In the genomic region with DNA sequence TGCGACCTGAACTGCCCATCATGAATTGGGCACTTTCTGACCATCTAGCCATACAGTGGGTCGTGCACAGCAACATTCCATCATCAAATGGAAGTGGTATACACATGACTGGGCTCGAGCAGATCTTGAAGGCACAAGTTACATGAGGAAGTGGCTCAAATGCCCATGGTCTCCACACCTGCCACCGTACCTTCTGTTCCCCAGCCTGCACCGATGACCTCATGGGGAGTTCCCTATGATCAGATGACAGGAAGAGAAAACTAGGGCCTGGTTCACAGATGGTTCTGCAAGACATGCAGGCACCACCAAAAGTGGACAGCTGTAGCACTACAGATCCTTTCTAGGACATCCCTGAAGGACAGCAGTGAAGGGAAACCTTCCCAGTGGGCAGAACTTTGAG, we compare ENCODE assay signal across 14 cellular contexts. TPM values are rescaled to one million over a fixed set of nuclear protein-coding genes. Genes with fewer than 3 reads are reported as not detected.
A peak's percentile ranks its signal among the peaks of the same experiment; 100 is the strongest.
DNase-seq lines count a peak whose midpoint lies in the region; ATAC-seq and TF ChIP-seq lines count a peak whose summit lies in the region.
"Had no signal": no experiment of that assay in that cellular context is flagged by ENCODE, and none has a peak within 500 bp of the region (broad histone marks: within the 10 kb centered on the region; RNA-seq: fewer than 3 reads in every experiment).

No MANE protein-coding gene starts in this region.

- H3K4me3 ChIP-seq in lower leg skin (ENCODE audit: low read depth, poor library complexity, severe bottlenecking) = no peak overlapping the region
- H3K4me3 ChIP-seq: hepatocyte, neural progenitor cell, SJSA1 had no signal

- 90 to 92% methylated on average over 5 of the region's 5 CpGs for WGBS in lower leg skin, 2 donors

- no peak for TF ChIP-seq CTCF in GM20000 (IDR thresholded peaks at IDR 0.05; ENCODE audit: extremely low read depth, missing control alignments)
- TF ChIP-seq CTCF in lower leg skin (IDR thresholded peaks at IDR 0.05) = no peak

- ATAC-seq in GM18508 (IDR thresholded peaks at IDR 0.05; ENCODE audit: insufficient read depth, unreplicated experiment) (peak; percentile 85), HG03175 (IDR thresholded peaks at IDR 0.05; ENCODE audit: unreplicated experiment) (peak; percentile 66)
- ATAC-seq: left ventricle myocardium superior had no signal

- intact Hi-C loops in lower leg skin (cut with DNase I; ENCODE audit: low total_unique reads) = loop anchor here (1.0 kb wide), 1 partner anchor 8 kb away; no protein-coding TSS in a partner anchor

- no peak for TF ChIP-seq POLR2A in lower leg skin (IDR thresholded peaks at IDR 0.05)

- DNase-seq in GM20000 (ENCODE audit: low spot score) = peak; percentile 20
- peak; percentile 22 for DNase-seq in germinal center (ENCODE audit: low spot score)
- DNase-seq in activated CD4-positive, CD25-positive, alpha-beta regulatory T cell (lab: John Stamatoyannopoulos, UW) = no peak
- DNase-seq in lower leg skin (ENCODE audit: low spot score in 2 of 2) = no peak
- no peak for DNase-seq in NK-92 treated with Interleukin-12 subunit alpha and Interleukin-12 subunit beta, amount 100 ng/mL, for 24 hours (lab: John Stamatoyannopoulos, UW)
- no peak for DNase-seq in activated gamma-delta T cell treated with Interleukin-2 at 50 U/mL for 16 hours
- DNase-seq: activated naive CD8-positive, alpha-beta T cell treated with anti-CD3 and anti-CD28 coated beads, Interleukin-2, amount 10 ng/mL, durations not matched to agents 7 days and 5 days; left ventricle myocardium superior; NCI-H1930 had no signal

RNA-seq across cellular contexts. Expression of gene MTMR12, which starts 21.8 kb away (rescaled TPM):
- 10 to 100 TPM; 23.1 to 36.2 (median 33.4) TPM for total RNA-seq in lower leg skin

Comparison
In these comparisons a context has a peak if more than half of its experiments do, and no peak if none do; other contexts are left out.
1. DNase-seq: peak in GM20000 (single experiment) and germinal center (single experiment); none in activated CD4-positive, CD25-positive, alpha-beta regulatory T cell (0 of 4), lower leg skin (0 of 2), NK-92 treated with Interleukin-12 subunit alpha and Interleukin-12 subunit beta, amount 100 ng/mL, for 24 hours (single experiment) and activated gamma-delta T cell treated with Interleukin-2 at 50 U/mL for 16 hours (single experiment).